ENCODE assay signal across 25 cellular contexts in genomic region chr1:89051300-89051943, GRCh38. TPM values are rescaled to one million over a fixed set of nuclear protein-coding genes. Genes with fewer than 3 reads are reported as not detected.
"Had no signal": no experiment of that assay in that cellular context is flagged by ENCODE, and none has a peak within 500 bp of the region (broad histone marks: within the 10 kb centered on the region; RNA-seq: fewer than 3 reads in every experiment).

No MANE protein-coding gene starts in this region.

- H3K27ac ChIP-seq: dorsolateral prefrontal cortex, gastrocnemius medialis, left ventricle myocardium inferior, lower lobe of right lung, neutrophil, pancreas, suprapubic skin, vagina had no signal

- H3K9me3 ChIP-seq: gastrocnemius medialis, left ventricle myocardium inferior, lower lobe of right lung, neutrophil, pancreas, suprapubic skin, vagina had no signal

- H3K4me3 ChIP-seq: dorsolateral prefrontal cortex, gastrocnemius medialis, left ventricle myocardium inferior, lower lobe of right lung, pancreas, smooth muscle cell, suprapubic skin, vagina had no signal

- H3K4me2 ChIP-seq: smooth muscle cell had no signal

- H3K36me3 ChIP-seq: gastrocnemius medialis, pancreas had no signal

- H3K27me3 ChIP-seq: dorsolateral prefrontal cortex, gastrocnemius medialis, neutrophil, pancreas, suprapubic skin, vagina had no signal

- ATAC-seq: gastrocnemius medialis; natural killer cell treated with Interleukin-12 subunit alpha and Interleukin-12 subunit beta and Interleukin-15 and Interleukin-18, amount 100 ng/mL, for 72 hours; pancreas; sciatic nerve; stimulated activated naive CD8-positive, alpha-beta T cell treated with anti-CD3 and anti-CD28 coated beads, Interleukin-15, amount 100 ng/mL, for 72 hours had no signal

- DNase-seq: dorsolateral prefrontal cortex; effector CD4-positive, alpha-beta T cell; foreskin fibroblast; gastrocnemius medialis; head of caudate nucleus; left ventricle myocardium inferior; naive B cell; stimulated activated CD4-positive, alpha-beta T cell treated with anti-CD3 and anti-CD28 coated beads, Interleukin-12 subunit alpha, Interleukin-12 subunit beta, amount 100 ng/mL, for 4 hours; stimulated activated CD4-positive, alpha-beta T cell treated with anti-CD3 and anti-CD28 coated beads, Interleukin-1b, Interleukin-23, amount 100 ng/mL, for 48 hours; stimulated activated CD4-positive, alpha-beta T cell treated with anti-CD3 and anti-CD28 coated beads, Interleukin-4, amount 100 ng/mL, for 1 hour; stimulated activated CD8-positive, alpha-beta memory T cell treated with anti-CD3 and anti-CD28 coated beads, Interleukin-4, amount 100 ng/mL, for 48 hours; stimulated activated naive CD4-positive, alpha-beta T cell; stimulated activated naive CD8-positive, alpha-beta T cell treated with anti-CD3 and anti-CD28 coated beads, Interleukin-15, amount 100 ng/mL, for 72 hours; trophoblast cell had no signal

- FAIRE-seq: kidney, pancreas had no signal

- H3K4me1 ChIP-seq: gastrocnemius medialis, left ventricle myocardium inferior, lower lobe of right lung, pancreas, vagina had no signal

RNA-seq across cellular contexts. Expression of gene GBP1, which starts 13.6 kb away (rescaled TPM):
- total RNA-seq: neural crest cell, progenitor cell of endocrine pancreas had no signal

RNA-seq across cellular contexts. Expression of gene GBP3, which starts 28.8 kb away (rescaled TPM):
- total RNA-seq: neural crest cell, progenitor cell of endocrine pancreas had no signal
